25 cellular contexts compared by ENCODE assay signal in genomic region chr12:87982208-87982607, GRCh38. TPM values are rescaled to one million over a fixed set of nuclear protein-coding genes. Genes with fewer than 3 reads are reported as not detected.
DNase-seq lines count a peak whose midpoint lies in the region; ATAC-seq and TF ChIP-seq lines count a peak whose summit lies in the region.
"Had no signal": no experiment of that assay in that cellular context is flagged by ENCODE, and none has a peak within 500 bp of the region (broad histone marks: within the 10 kb centered on the region; RNA-seq: fewer than 3 reads in every experiment).

No MANE protein-coding gene starts in this region.

- no peak for TF ChIP-seq EP300 in ovary (IDR thresholded peaks at IDR 0.05)

- no peak overlapping the region for H3K4me3 ChIP-seq in fibroblast of the aortic adventitia (ENCODE audit: low read depth, low read length)
- no peak overlapping the region for H3K4me3 ChIP-seq in ovary
- H3K4me3 ChIP-seq: pancreas, PC-9 had no signal

- ATAC-seq in T-helper 17 cell = no peak
- ATAC-seq: activated CD4-positive, CD25-positive, alpha-beta regulatory T cell treated with anti-CD3 and anti-CD28 coated beads, Interleukin-2, amount 50 U/mL, for 24 hours; esophagus mucosa; left colon; naive thymus-derived CD8-positive, alpha-beta T cell; pancreas; sciatic nerve had no signal

- H3K4me3 Mint-ChIP-seq in T-helper 17 cell = no peak overlapping the region
- H3K4me3 Mint-ChIP-seq: activated CD4-positive, alpha-beta memory T cell treated with anti-CD3 and anti-CD28 coated beads, Interleukin-2, amount 10 ng/mL, durations not matched to agents 7 days and 5 days; naive thymus-derived CD8-positive, alpha-beta T cell had no signal

- TF ChIP-seq CTCF in fibroblast of the aortic adventitia (IDR thresholded peaks at IDR 0.05; ENCODE audit: insufficient read depth, low read length) (no peak), ovary (IDR thresholded peaks at IDR 0.05) (no peak)

- H3K27me3 ChIP-seq in ovary = no peaks in the 10 kb centered on the region
- H3K27me3 ChIP-seq: pancreas had no signal

- DNase-seq in ELR (ENCODE audit: low read depth) (peak; percentile 45), amniotic epithelial cell (ENCODE audit: low read depth) (peak; percentile 52), fibroblast of the aortic adventitia (ENCODE audit: low read depth) (peak; percentile 11), smooth muscle cell of the brain vasculature (ENCODE audit: low read depth, low spot score) (peak; percentile 29), ovary (no peak), T-helper 17 cell (no peak)
- DNase-seq in activated naive CD4-positive, alpha-beta T cell (lab: John Stamatoyannopoulos, UW) = no peak
- DNase-seq: activated CD4-positive, alpha-beta memory T cell treated with anti-CD3 and anti-CD28 coated beads, Interleukin-2, amount 10 ng/mL, durations not matched to agents 7 days and 5 days; activated gamma-delta T cell treated with Interleukin-2 at 50 U/mL for 16 hours; AML-193; anterior cingulate cortex; cerebellar nuclear complex; DMS79 treated with DMSO at 0.1 percent for 48 hours; left colon; naive thymus-derived CD8-positive, alpha-beta T cell; NCI-H1105; NCI-H2029 treated with DMSO at 0.1 percent for 48 hours; NCI-H345; pancreas; PC-9; SHP77 had no signal

- H3K27me3 Mint-ChIP-seq in T-helper 17 cell = peaks cover 8% of the 10 kb centered on the region
- H3K27me3 Mint-ChIP-seq: activated CD4-positive, alpha-beta memory T cell treated with anti-CD3 and anti-CD28 coated beads, Interleukin-2, amount 10 ng/mL, durations not matched to agents 7 days and 5 days had no signal

- no peak overlapping the region for H3K27ac ChIP-seq in ovary
- H3K27ac ChIP-seq: pancreas, PC-9 had no signal

- no peaks in the 10 kb centered on the region for H3K4me1 ChIP-seq in ovary (ENCODE audit: insufficient read depth)
- H3K4me1 ChIP-seq: pancreas had no signal

- no peak overlapping the region for H3K27ac Mint-ChIP-seq in T-helper 17 cell
- H3K27ac Mint-ChIP-seq: activated CD4-positive, alpha-beta memory T cell treated with anti-CD3 and anti-CD28 coated beads, Interleukin-2, amount 10 ng/mL, durations not matched to agents 7 days and 5 days; naive thymus-derived CD8-positive, alpha-beta T cell had no signal

- intact Hi-C loops in ovary (cut with DNase I) = no loop called here

- no peaks in the 10 kb centered on the region for H3K9me3 ChIP-seq in ovary
- H3K9me3 ChIP-seq in T-helper 17 cell (ENCODE audit: control insufficient read depth, low read length, poor library complexity, severe bottlenecking) = no peaks in the 10 kb centered on the region
- H3K9me3 ChIP-seq: pancreas had no signal

- no peaks in the 10 kb centered on the region for H3K36me3 Mint-ChIP-seq in T-helper 17 cell (ENCODE audit: low read depth)
- H3K36me3 Mint-ChIP-seq: naive thymus-derived CD8-positive, alpha-beta T cell had no signal

- TF ChIP-seq POLR2A in ovary (IDR thresholded peaks at IDR 0.05) = no peak

- H3K36me3 ChIP-seq in ovary = no peaks in the 10 kb centered on the region
- H3K36me3 ChIP-seq: pancreas had no signal

- WGBS in ovary, 3 donors = 72 to 86% (median 80%) methylated on average over 1 of the region's 1 CpG

- no peaks in the 10 kb centered on the region for H3K4me1 Mint-ChIP-seq in T-helper 17 cell
- H3K4me1 Mint-ChIP-seq: activated CD4-positive, alpha-beta memory T cell treated with anti-CD3 and anti-CD28 coated beads, Interleukin-2, amount 10 ng/mL, durations not matched to agents 7 days and 5 days; naive thymus-derived CD8-positive, alpha-beta T cell had no signal

RNA-seq across cellular contexts. Expression of gene C12orf50, which starts 47.0 kb away (rescaled TPM):
- total RNA-seq in fibroblast of the aortic adventitia (ENCODE audit: low replicate concordance) (not detected in 2 replicates), ovary (under 1 TPM in 4 of 7 donors, not detected in 3; 0.13 to 0.28 (median 0.24) TPM), T-helper 17 cell (under 1 TPM in 1 of 2 donors, not detected in 1; 0.08 TPM)
- under 1 TPM in 1 of 2 donors, not detected in 1; 0.07 TPM for polyA plus RNA-seq in ovary
- total RNA-seq: activated CD4-positive, alpha-beta memory T cell treated with anti-CD3 and anti-CD28 coated beads, Interleukin-2, amount 10 ng/mL, durations not matched to agents 7 days and 5 days; esophagus mucosa; left colon; PC-9; temporal lobe had no signal
- polyA plus RNA-seq: naive thymus-derived CD8-positive, alpha-beta T cell; pancreas had no signal

Comparison
In these comparisons a context has a peak if more than half of its experiments do, and no peak if none do; other contexts are left out.
1. DNase-seq: peak in ELR (single experiment), amniotic epithelial cell (single experiment), fibroblast of the aortic adventitia (single experiment) and smooth muscle cell of the brain vasculature (single experiment); none in ovary (0 of 5), activated naive CD4-positive, alpha-beta T cell (0 of 4) and T-helper 17 cell (0 of 3).